29 cellular contexts compared by ENCODE assay signal in genomic region chr14:74237441-74237840, GRCh38. TPM values are rescaled to one million over a fixed set of nuclear protein-coding genes. Genes with fewer than 3 reads are reported as not detected.
"Had no signal": no experiment of that assay in that cellular context is flagged by ENCODE, and none has a peak within 500 bp of the region (broad histone marks: within the 10 kb centered on the region; RNA-seq: fewer than 3 reads in every experiment).

No MANE protein-coding gene starts in this region.

- DNase-seq: cortex of kidney; dorsolateral prefrontal cortex; effector CD8-positive, alpha-beta T cell; gastrocnemius medialis; islet precursor cell; mammary epithelial cell; naive thymus-derived CD4-positive, alpha-beta T cell; nephron progenitor cell; psoas muscle; spleen; stimulated activated CD4-positive, alpha-beta T cell treated with anti-CD3 and anti-CD28 coated beads, Interleukin-15, amount 100 ng/mL, for 24 hours; stimulated activated CD4-positive, alpha-beta T cell treated with anti-CD3 and anti-CD28 coated beads, Interleukin-1b, Interleukin-23, amount 100 ng/mL, for 48 hours; stimulated activated CD4-positive, alpha-beta T cell treated with anti-CD3 and anti-CD28 coated beads, Interleukin-4, amount 100 ng/mL, for 24 hours; stimulated activated naive B cell treated with anti-CD40 and anti-IgM and Interleukin-4, amounts not matched to agents 10 μg/mL and 1 μg/mL and 100 μg/mL, for 72 hours; stimulated activated naive CD8-positive, alpha-beta T cell treated with anti-CD3 and anti-CD28 coated beads, Interleukin-15, amount 100 ng/mL, for 72 hours; testis; upper lobe of right lung had no signal

- ATAC-seq: esophagus mucosa; gastrocnemius medialis; left lobe of liver; naive thymus-derived CD4-positive, alpha-beta T cell; psoas muscle; sciatic nerve; stimulated activated naive B cell treated with anti-CD40 and anti-IgM and Interleukin-4, amounts not matched to agents 10 μg/mL and 1 μg/mL and 100 μg/mL, for 72 hours; stimulated activated naive CD8-positive, alpha-beta T cell treated with anti-CD3 and anti-CD28 coated beads, Interleukin-15, amount 100 ng/mL, for 72 hours; upper lobe of right lung had no signal

- H3K27ac ChIP-seq: dorsolateral prefrontal cortex, gastrocnemius medialis, psoas muscle, spleen, testis, tibial nerve, upper lobe of right lung had no signal

- H3K36me3 ChIP-seq: gastrocnemius medialis, spleen, tibial nerve, upper lobe of right lung had no signal

- H3K9me3 ChIP-seq: gastrocnemius medialis, psoas muscle, testis, upper lobe of right lung had no signal

- H3K4me3 ChIP-seq: dorsolateral prefrontal cortex, gastrocnemius medialis, psoas muscle, spleen, testis, tibial nerve, upper lobe of right lung had no signal

RNA-seq across cellular contexts. Expression of gene VSX2, which starts 1.8 kb away (rescaled TPM):
- total RNA-seq: esophagus mucosa; fibroblast of lung; fibroblast of villous mesenchyme; gastrocnemius medialis; left lobe of liver; lower leg skin; mammary epithelial cell; mesenteric fat pad; mononuclear cell; naive thymus-derived CD4-positive, alpha-beta T cell; omental fat pad; psoas muscle; sciatic nerve; skeletal muscle tissue; spleen; subcutaneous adipose tissue; tibial nerve; upper lobe of right lung had no signal
- polyA plus RNA-seq: fibroblast of lung; mammary epithelial cell; naive thymus-derived CD4-positive, alpha-beta T cell; psoas muscle; spleen had no signal
